ENCODE assay signal across 29 cellular contexts in the genomic region with DNA sequence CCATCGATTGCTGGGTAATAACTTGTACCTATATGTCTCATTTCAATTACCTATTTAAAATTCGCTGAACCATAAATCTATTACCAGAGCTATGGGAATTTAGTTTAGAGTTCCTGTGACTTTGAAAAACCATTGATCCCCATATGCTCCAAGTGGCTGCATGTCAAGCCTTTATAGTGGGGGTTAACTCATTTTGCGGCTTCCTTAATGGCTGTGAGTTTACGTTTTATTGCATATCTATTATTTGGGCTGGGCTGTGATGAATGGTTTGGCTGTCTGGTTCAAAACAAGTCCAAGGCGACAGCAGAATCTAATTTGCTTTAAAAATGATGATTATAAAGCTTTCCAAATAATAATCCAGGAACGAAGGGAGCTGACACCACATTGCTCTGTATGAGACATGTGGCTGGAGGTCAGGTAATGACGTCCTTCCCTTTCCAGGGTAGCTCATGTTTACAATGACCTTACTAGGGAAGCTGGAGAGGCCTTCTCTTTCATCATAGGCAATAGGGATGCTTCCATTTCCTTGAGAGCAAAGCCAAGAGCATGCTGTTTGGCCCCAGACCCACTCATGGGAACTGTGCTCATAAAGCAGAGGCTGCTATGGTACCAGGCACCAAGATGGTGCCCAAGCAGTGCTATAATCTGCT.
"Had no signal": no experiment of that assay in that cellular context is flagged by ENCODE, and none has a peak within 500 bp of the region (broad histone marks: within the 10 kb centered on the region; RNA-seq: fewer than 3 reads in every experiment).

No MANE protein-coding gene starts in this region.

- H3K4me2 ChIP-seq: PC-9 had no signal

- H3K27me3 ChIP-seq: body of pancreas, breast epithelium had no signal

- DNase-seq: activated CD4-positive, alpha-beta memory T cell treated with anti-CD3 and anti-CD28 coated beads, Interleukin-2, amount 10 ng/mL, durations not matched to agents 7 days and 5 days; activated CD4-positive, alpha-beta T cell treated with anti-CD3 and anti-CD28 coated beads for 1 hour; activated CD4-positive, alpha-beta T cell treated with anti-CD3 and anti-CD28 coated beads for 48 hours; activated CD4-positive, CD25-positive, alpha-beta regulatory T cell; activated CD8-positive, alpha-beta memory T cell treated with anti-CD3 and anti-CD28 coated beads for 24 hours; activated CD8-positive, alpha-beta memory T cell treated with anti-CD3 and anti-CD28 coated beads, Interleukin-2, amount 10 ng/mL, durations not matched to agents 7 days and 5 days; activated CD8-positive, alpha-beta memory T cell treated with anti-CD3 and anti-CD28 coated beads, Interleukin-2, amount 50 U/mL, for 48 hours; activated effector memory CD4-positive, alpha-beta T cell treated with Interleukin-2 at 50 U/mL for 16 hours; activated naive CD4-positive, alpha-beta T cell; activated naive CD4-positive, alpha-beta T cell treated with anti-CD3 and anti-CD28 coated beads, Interleukin-2, amount 50 U/mL, for 16 hours; activated naive CD8-positive, alpha-beta T cell treated with anti-CD3 and anti-CD28 coated beads, Interleukin-2, amount 10 ng/mL, durations not matched to agents 7 days and 5 days; activated T-cell treated with anti-CD3 and anti-CD28 coated beads, Interleukin-2, amount 50 U/mL, for 48 hours; amygdala; body of pancreas; MM.1S; NCI-H1092; NCI-H1436 treated with DMSO at 0.1 percent for 48 hours; NCI-H1694 treated with DMSO at 0.1 percent for 48 hours; NCI-H2029; NCI-H345; NCI-H526; NCI-H748 treated with DMSO at 0.1 percent for 48 hours; NK-92 treated with Interleukin-12 subunit alpha and Interleukin-12 subunit beta, amount 100 ng/mL, for 24 hours; PC-9; Right ventricle myocardium superior; SW 1271; T1000; WERI-Rb-1 had no signal

- H3K36me3 ChIP-seq: breast epithelium, WERI-Rb-1 had no signal

- H3K4me3 ChIP-seq: body of pancreas, breast epithelium, PC-9 had no signal

- H3K4me1 ChIP-seq: body of pancreas, breast epithelium had no signal

- H3K27ac ChIP-seq: body of pancreas, breast epithelium, PC-9, WERI-Rb-1 had no signal

- ATAC-seq: activated CD8-positive, alpha-beta memory T cell treated with anti-CD3 and anti-CD28 coated beads, Interleukin-2, amount 10 ng/mL, durations not matched to agents 7 days and 5 days; body of pancreas had no signal

- H2AFZ ChIP-seq: PC-9 had no signal

- H3K9me3 ChIP-seq: body of pancreas, breast epithelium had no signal
